In the genomic region with DNA sequence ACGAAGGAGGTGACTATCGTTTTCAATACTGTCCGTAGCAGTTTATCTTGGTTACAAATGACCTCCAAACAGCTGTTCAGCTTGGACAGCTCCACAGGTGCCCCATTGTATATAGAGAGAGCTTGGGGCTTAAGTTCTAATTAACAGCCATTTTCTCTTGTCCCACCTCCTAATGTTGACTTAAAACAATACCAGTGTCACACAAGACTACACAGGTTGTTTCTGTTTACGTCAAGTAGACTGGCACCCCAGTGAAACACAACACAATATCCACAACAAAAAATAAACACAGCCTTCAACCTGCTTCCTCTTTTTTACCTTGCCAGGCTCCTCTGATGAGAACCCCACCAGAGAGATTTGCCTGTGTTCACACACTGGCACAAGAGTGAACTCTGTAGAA, we compare ENCODE assay signal across 12 cellular contexts. TPM values are rescaled to one million over a fixed set of nuclear protein-coding genes. Genes with fewer than 3 reads are reported as not detected.
DNase-seq lines count a peak whose midpoint lies in the region; ATAC-seq and TF ChIP-seq lines count a peak whose summit lies in the region.
"Had no signal": no experiment of that assay in that cellular context is flagged by ENCODE, and none has a peak within 500 bp of the region (broad histone marks: within the 10 kb centered on the region; RNA-seq: fewer than 3 reads in every experiment).

No MANE protein-coding gene starts in this region.

- DNase-seq in smooth muscle cell (lab: John Stamatoyannopoulos, UW; ENCODE audit: unreplicated experiment) (no peak), CD14-positive monocyte (ENCODE audit: low spot score) (no peak), endothelial cell (ENCODE audit: low spot score) (no peak), GM13976 (ENCODE audit: low spot score) (no peak)
- DNase-seq: activated naive CD8-positive, alpha-beta T cell treated with anti-CD3 and anti-CD28 coated beads, Interleukin-2, amount 10 ng/mL, durations not matched to agents 7 days and 5 days; CD4-positive, alpha-beta T cell; effector CD8-positive, alpha-beta T cell had no signal

- TF ChIP-seq CTCF in OCI-LY3 (IDR thresholded peaks at IDR 0.05; ENCODE audit: low read depth, low read length) (no peak), smooth muscle cell (IDR thresholded peaks at IDR 0.05; ENCODE audit: borderline replicate concordance, insufficient read depth, poor library complexity, severe bottlenecking) (no peak), CD14-positive monocyte (IDR thresholded peaks at IDR 0.05) (no peak), endothelial cell (IDR thresholded peaks at IDR 0.05; ENCODE audit: unreplicated experiment) (no peak), GM13976 (IDR thresholded peaks at IDR 0.05; ENCODE audit: borderline replicate concordance, control extremely low read depth, extremely low read depth, insufficient read depth, missing control alignments) (no peak)

- intact Hi-C loops in CD14-positive monocyte (cut with micrococcal nuclease): no loop called here

- H4K20me1 ChIP-seq in OCI-LY3 (ENCODE audit: insufficient read depth, low read length) (no peaks in the 10 kb centered on the region), smooth muscle cell (ENCODE audit: low read depth) (no peaks in the 10 kb centered on the region)

- H2AFZ ChIP-seq in OCI-LY3 (ENCODE audit: low read depth, low read length): no peak overlapping the region
- H2AFZ ChIP-seq in smooth muscle cell (ENCODE audit: low read depth): no peak overlapping the region

- H3K27me3 ChIP-seq in OCI-LY3 (ENCODE audit: low read depth, low read length) (no peaks in the 10 kb centered on the region), smooth muscle cell (ENCODE audit: low read depth) (no peaks in the 10 kb centered on the region)

- H3K79me2 ChIP-seq in OCI-LY3 (ENCODE audit: low read length) (no peaks in the 10 kb centered on the region), smooth muscle cell (ENCODE audit: low read depth) (no peaks in the 10 kb centered on the region)

- no peak overlapping the region for H3K9ac ChIP-seq in OCI-LY3 (ENCODE audit: low read length)
- H3K9ac ChIP-seq in smooth muscle cell (ENCODE audit: low read depth): no peak overlapping the region

- H3K4me3 ChIP-seq in OCI-LY3 (ENCODE audit: low read length) (peak overlapping the region; percentile 26), smooth muscle cell (no peak overlapping the region)

- in situ Hi-C loops in GM13976 (cut with MboI; ENCODE audit: low sequenced_read_pairs, unreplicated experiment): no loop called here

- peaks cover 16% of the 10 kb centered on the region for H3K4me1 ChIP-seq in OCI-LY3 (ENCODE audit: low read length)
- no peaks in the 10 kb centered on the region for H3K4me1 ChIP-seq in smooth muscle cell (ENCODE audit: low read depth)

- WGBS in smooth muscle cell (ENCODE audit: low lambda C conversion rate): 90% methylated on average over 4 of the region's 4 CpGs

- H3K9me3 Mint-ChIP-seq in CD14-positive monocyte (peaks cover 4 to 24% (median 10%) of the 10 kb centered on the region in 7 donors), endothelial cell (ENCODE audit: unreplicated experiment) (no peaks in the 10 kb centered on the region)
- H3K9me3 Mint-ChIP-seq: activated naive CD8-positive, alpha-beta T cell treated with anti-CD3 and anti-CD28 coated beads, Interleukin-2, amount 10 ng/mL, durations not matched to agents 7 days and 5 days; CD4-positive, alpha-beta T cell had no signal

- no peaks in the 10 kb centered on the region for H3K36me3 Mint-ChIP-seq in CD14-positive monocyte
- no peaks in the 10 kb centered on the region for H3K36me3 Mint-ChIP-seq in endothelial cell (ENCODE audit: low read depth, unreplicated experiment)
- H3K36me3 Mint-ChIP-seq: activated naive CD8-positive, alpha-beta T cell treated with anti-CD3 and anti-CD28 coated beads, Interleukin-2, amount 10 ng/mL, durations not matched to agents 7 days and 5 days had no signal

- H3K36me3 ChIP-seq in OCI-LY3 (replicated peaks; ENCODE audit: low read depth, low read length): no peaks in the 10 kb centered on the region
- H3K36me3 ChIP-seq in smooth muscle cell (ENCODE audit: low read depth): no peaks in the 10 kb centered on the region

- H3K27ac ChIP-seq in OCI-LY3 (ENCODE audit: low read length) (no peak overlapping the region), smooth muscle cell (ENCODE audit: low read depth) (no peak overlapping the region)

- H3K27ac Mint-ChIP-seq in CD14-positive monocyte (no peak overlapping the region), endothelial cell (ENCODE audit: unreplicated experiment) (no peak overlapping the region)
- H3K27ac Mint-ChIP-seq: activated naive CD8-positive, alpha-beta T cell treated with anti-CD3 and anti-CD28 coated beads, Interleukin-2, amount 10 ng/mL, durations not matched to agents 7 days and 5 days; CD4-positive, alpha-beta T cell had no signal

- H3K4me3 Mint-ChIP-seq in CD14-positive monocyte (no peak overlapping the region), endothelial cell (ENCODE audit: unreplicated experiment) (no peak overlapping the region)
- H3K4me3 Mint-ChIP-seq: activated naive CD8-positive, alpha-beta T cell treated with anti-CD3 and anti-CD28 coated beads, Interleukin-2, amount 10 ng/mL, durations not matched to agents 7 days and 5 days; CD4-positive, alpha-beta T cell had no signal

- H3K4me1 Mint-ChIP-seq in CD14-positive monocyte (peaks cover 4% of the 10 kb centered on the region), endothelial cell (ENCODE audit: unreplicated experiment) (peaks cover 11% of the 10 kb centered on the region)
- H3K4me1 Mint-ChIP-seq: activated naive CD8-positive, alpha-beta T cell treated with anti-CD3 and anti-CD28 coated beads, Interleukin-2, amount 10 ng/mL, durations not matched to agents 7 days and 5 days had no signal

- no peaks in the 10 kb centered on the region for H3F3A ChIP-seq in smooth muscle cell (ENCODE audit: low read depth)

- ATAC-seq in GM18502 (IDR thresholded peaks at IDR 0.05; ENCODE audit: poor library complexity, unreplicated experiment) (peak; percentile 75), GM21390 (IDR thresholded peaks at IDR 0.05; ENCODE audit: unreplicated experiment) (peak; percentile 59), HG03139 (IDR thresholded peaks at IDR 0.05; ENCODE audit: unreplicated experiment) (peak; percentile 79)
- ATAC-seq: activated CD4-positive, CD25-positive, alpha-beta regulatory T cell treated with anti-CD3 and anti-CD28 coated beads, Interleukin-2, amount 50 U/mL, for 24 hours had no signal

- H3K27me3 Mint-ChIP-seq in CD14-positive monocyte (ENCODE audit: low read depth in 3 of 3) (peaks cover 0 to 4% (median 3%) of the 10 kb centered on the region in 3 donors), endothelial cell (ENCODE audit: unreplicated experiment) (no peaks in the 10 kb centered on the region)
- H3K27me3 Mint-ChIP-seq: activated naive CD8-positive, alpha-beta T cell treated with anti-CD3 and anti-CD28 coated beads, Interleukin-2, amount 10 ng/mL, durations not matched to agents 7 days and 5 days; CD4-positive, alpha-beta T cell had no signal

- H3K9me3 ChIP-seq in OCI-LY3 (ENCODE audit: insufficient read depth, low read length) (no peaks in the 10 kb centered on the region), smooth muscle cell (replicated peaks; ENCODE audit: low read depth) (no peaks in the 10 kb centered on the region)

- H3K4me2 ChIP-seq in OCI-LY3 (ENCODE audit: low read length) (peak overlapping the region; percentile 51), smooth muscle cell (no peak overlapping the region)

RNA-seq across cellular contexts. Expression of a gene that starts 39.8 kb away (rescaled TPM):
- total RNA-seq in smooth muscle cell (25.5 and 32.5 TPM in 2 replicates), endothelial cell (ENCODE audit: unreplicated experiment) (79.4 TPM)
- polyA plus RNA-seq in smooth muscle cell (35.2 and 41.9 TPM in 2 replicates), CD14-positive monocyte (1 to 10 TPM in 1 of 2 donors, under 1 TPM in 1; 0.46 to 2.5 TPM)
